1 cellular context compared by ENCODE assay signal in genomic region chr18:21110667-21111350, GRCh38.
TF ChIP-seq lines count a peak whose summit lies in the region.

No MANE protein-coding gene starts in this region.

TF ChIP-seq in K562, 482 proteins besides CTCF, POLR2A, EP300 and RAD21 (continued from another document):
- TF ChIP-seq MGA (IDR thresholded peaks at IDR 0.05) (0 out of 2 replicates have a peak, but pooled peaks have one; percentile 10), BDP1 (IDR thresholded peaks at IDR 0.05; ENCODE audit: insufficient read depth, insufficient read length) (no peak), POU5F1 (IDR thresholded peaks at IDR 0.05; ENCODE audit: borderline replicate concordance, low read depth, low read length, partially characterized antibody) (no peak), ZSCAN29 (IDR thresholded peaks at IDR 0.05) (peak; percentile 99)
